ENCODE assay signal across 18 cellular contexts in genomic region chr11:79265756-79266322, GRCh38.
"Had no signal": no experiment of that assay in that cellular context is flagged by ENCODE, and none has a peak within 500 bp of the region (broad histone marks: within the 10 kb centered on the region; RNA-seq: fewer than 3 reads in every experiment).

No MANE protein-coding gene starts in this region.

- FAIRE-seq: colon, TTC549 had no signal

- H3K36me3 ChIP-seq: lower lobe of right lung, sigmoid colon, thyroid gland had no signal

- DNase-seq: activated CD4-positive, alpha-beta T cell treated with anti-CD3 and anti-CD28 coated beads for 36 hours; activated CD4-positive, alpha-beta T cell treated with anti-CD3 and anti-CD28 coated beads, Interleukin-2, amount 50 U/mL, for 48 hours; activated naive CD4-positive, alpha-beta T cell treated with Interleukin-2 at 50 U/mL for 16 hours; activated naive CD8-positive, alpha-beta T cell treated with anti-CD3 and anti-CD28 coated beads, Interleukin-2, amount 10 ng/mL, durations not matched to agents 7 days and 5 days; activated T-cell treated with anti-CD3 and anti-CD28 coated beads for 4 hours; body of pancreas; central memory CD4-positive, alpha-beta T cell; dorsolateral prefrontal cortex; lower lobe of right lung; midbrain; sigmoid colon; stimulated activated CD4-positive, alpha-beta T cell treated with anti-CD3 and anti-CD28 coated beads, Interleukin-2, amount 100 ng/mL, for 24 hours; stimulated activated naive CD4-positive, alpha-beta T cell treated with Interleukin-2 at 50 U/mL for 16 hours; thyroid gland had no signal

- H3K27ac ChIP-seq: body of pancreas, dorsolateral prefrontal cortex, lower lobe of right lung, parathyroid adenoma, sigmoid colon, thyroid gland had no signal

- H3K79me2 ChIP-seq: parathyroid adenoma had no signal

- H3K4me3 ChIP-seq: body of pancreas, dorsolateral prefrontal cortex, lower lobe of right lung, sigmoid colon, thyroid gland had no signal

- H3K27me3 ChIP-seq: body of pancreas, sigmoid colon, thyroid gland had no signal

- H3K9me3 ChIP-seq: body of pancreas, lower lobe of right lung, sigmoid colon, thyroid gland had no signal

- ATAC-seq: activated CD4-positive, alpha-beta T cell treated with anti-CD3 and anti-CD28 coated beads for 36 hours; body of pancreas; lower lobe of right lung; WTC11 had no signal

- H2AFZ ChIP-seq: parathyroid adenoma had no signal

- H3K4me1 ChIP-seq: body of pancreas, lower lobe of right lung, parathyroid adenoma, sigmoid colon had no signal
